In genomic region chr2:37196320-37197195, GRCh38 we compare ENCODE assay signal across 8 cellular contexts. TPM values are rescaled to one million over a fixed set of nuclear protein-coding genes. Genes with fewer than 3 reads are reported as not detected.
A peak's percentile ranks its signal among the peaks of the same experiment; 100 is the strongest.
DNase-seq lines count a peak whose midpoint lies in the region; ATAC-seq, FAIRE-seq and TF ChIP-seq lines count a peak whose summit lies in the region.

Gene CEBPZOS (plus strand): TSS chr2:37196496. CDS start chr2:37199705, 3,209 bp downstream.

- no peaks in the 10 kb centered on the region for H3K9me3 Mint-ChIP-seq in WTC11

- peaks cover 35% of the 10 kb centered on the region for H3K36me3 Mint-ChIP-seq in WTC11

- CTCF ChIA-PET in WTC11 (lab: Charles Lee), result interaction anchor here (0.8 kb wide), 1 partner anchor 29 kb away, joined by 3 read pairs; no protein-coding TSS in a partner anchor

- ATAC-seq in GM18909 (IDR thresholded peaks at IDR 0.05; ENCODE audit: poor library complexity, unreplicated experiment) (peak; percentile 84), HG03175 (IDR thresholded peaks at IDR 0.05; ENCODE audit: unreplicated experiment) (peak; percentile 80), WTC11 (peak; percentile 60)

- H3K4me3 Mint-ChIP-seq in WTC11, result peak within 1 kb of the TSS; percentile 95

- peak within 1 kb of the TSS; percentile 96 for H3K27ac Mint-ChIP-seq in WTC11

- H3K4me1 Mint-ChIP-seq in WTC11, result peaks cover 59% of the 10 kb centered on the region

- POLR2A ChIA-PET in WTC11 (lab: Charles Lee), result interaction anchor here (1.6 kb wide), 1 partner anchor 35 kb away, joined by 5 read pairs; the partner anchor contains the start of genes CEBPZ and NDUFAF7

- TF ChIP-seq CTCF in WTC11 (IDR thresholded peaks at IDR 0.05) (no peak), bronchial epithelial cell (IDR thresholded peaks at IDR 0.05; ENCODE audit: insufficient read depth, low read length, severe bottlenecking) (no peak)

- no peak for FAIRE-seq in bronchial epithelial cell (lab: Jason Lieb, UNC)

- peaks cover 2% of the 10 kb centered on the region; the same call in 1 of the 2 replicates for H3K27me3 Mint-ChIP-seq in WTC11 (ENCODE audit: low read depth)

- peaks cover 2% of the 10 kb centered on the region for H3K36me3 ChIP-seq in bronchial epithelial cell (ENCODE audit: control insufficient read depth, insufficient read depth, low read length)

- H3K27me3 ChIP-seq in bronchial epithelial cell (ENCODE audit: control insufficient read depth, insufficient read depth, low read length), result no peaks in the 10 kb centered on the region

- peak; percentile 88 for DNase-seq in AG08395 (ENCODE audit: low spot score)
- DNase-seq in NCI-H226, result peak; percentile 43
- peak; percentile 83 for DNase-seq in WTC11 (ENCODE audit: low spot score)
- DNase-seq in bronchial epithelial cell (ENCODE audit: low read depth), result peak; percentile 71
- DNase-seq in iris pigment epithelial cell (ENCODE audit: low read depth), result peak; percentile 68
- peak; percentile 82 to 83 for DNase-seq in stimulated activated CD4-positive, alpha-beta T cell treated with anti-CD3 and anti-CD28 coated beads, Interleukin-15, amount 100 ng/mL, for 48 hours (ENCODE audit: low read depth in 2 of 2)

- peak within 1 kb of the TSS; percentile 68 for H3K4me3 ChIP-seq in bronchial epithelial cell (ENCODE audit: low read depth, low read length)

TF ChIP-seq in WTC11, 78 proteins besides CTCF, POLR2A, EP300 and RAD21 (continues in another document):
- TF ChIP-seq, protein P1, sequence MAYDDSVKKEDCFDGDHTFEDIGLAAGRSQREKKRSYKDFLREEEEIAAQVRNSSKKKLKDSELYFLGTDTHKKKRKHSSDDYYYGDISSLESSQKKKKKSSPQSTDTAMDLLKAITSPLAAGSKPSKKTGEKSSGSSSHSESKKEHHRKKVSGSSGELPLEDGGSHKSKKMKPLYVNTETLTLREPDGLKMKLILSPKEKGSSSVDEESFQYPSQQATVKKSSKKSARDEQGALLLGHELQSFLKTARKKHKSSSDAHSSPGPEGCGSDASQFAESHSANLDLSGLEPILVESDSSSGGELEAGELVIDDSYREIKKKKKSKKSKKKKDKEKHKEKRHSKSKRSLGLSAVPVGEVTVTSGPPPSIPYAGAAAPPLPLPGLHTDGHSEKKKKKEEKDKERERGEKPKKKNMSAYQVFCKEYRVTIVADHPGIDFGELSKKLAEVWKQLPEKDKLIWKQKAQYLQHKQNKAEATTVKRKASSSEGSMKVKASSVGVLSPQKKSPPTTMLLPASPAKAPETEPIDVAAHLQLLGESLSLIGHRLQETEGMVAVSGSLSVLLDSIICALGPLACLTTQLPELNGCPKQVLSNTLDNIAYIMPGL (CRISPR knock-in tag; IDR thresholded peaks at IDR 0.05), result 0 out of 2 replicates have a peak, but pooled peaks have one; percentile 18
- peak; percentile 68; the same call in 1 of the 2 replicates for TF ChIP-seq MYBL2 (CRISPR knock-in tag; IDR thresholded peaks at IDR 0.05)
- TF ChIP-seq, protein P2, sequence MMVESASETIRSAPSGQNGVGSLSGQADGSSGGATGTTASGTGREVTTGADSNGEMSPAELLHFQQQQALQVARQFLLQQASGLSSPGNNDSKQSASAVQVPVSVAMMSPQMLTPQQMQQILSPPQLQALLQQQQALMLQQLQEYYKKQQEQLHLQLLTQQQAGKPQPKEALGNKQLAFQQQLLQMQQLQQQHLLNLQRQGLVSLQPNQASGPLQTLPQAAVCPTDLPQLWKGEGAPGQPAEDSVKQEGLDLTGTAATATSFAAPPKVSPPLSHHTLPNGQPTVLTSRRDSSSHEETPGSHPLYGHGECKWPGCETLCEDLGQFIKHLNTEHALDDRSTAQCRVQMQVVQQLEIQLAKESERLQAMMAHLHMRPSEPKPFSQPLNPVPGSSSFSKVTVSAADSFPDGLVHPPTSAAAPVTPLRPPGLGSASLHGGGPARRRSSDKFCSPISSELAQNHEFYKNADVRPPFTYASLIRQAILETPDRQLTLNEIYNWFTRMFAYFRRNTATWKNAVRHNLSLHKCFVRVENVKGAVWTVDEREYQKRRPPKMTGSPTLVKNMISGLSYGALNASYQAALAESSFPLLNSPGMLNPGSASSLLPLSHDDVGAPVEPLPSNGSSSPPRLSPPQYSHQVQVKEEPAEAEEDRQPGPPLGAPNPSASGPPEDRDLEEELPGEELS (CRISPR knock-in tag; IDR thresholded peaks at IDR 0.05), result 0 out of 2 replicates have a peak, but pooled peaks have one; percentile 69
- TF ChIP-seq HMGA2 (CRISPR knock-in tag; IDR thresholded peaks at IDR 0.05), result no peak
- peak; percentile 61 for TF ChIP-seq GABPB1 (CRISPR knock-in tag; IDR thresholded peaks at IDR 0.05)
- TF ChIP-seq ZBTB43 (CRISPR knock-in tag; IDR thresholded peaks at IDR 0.05), result no peak
- 0 out of 2 replicates have a peak, but pooled peaks have one; percentile 19 for TF ChIP-seq ETV6 (CRISPR knock-in tag; IDR thresholded peaks at IDR 0.05)
- TF ChIP-seq RORB (CRISPR knock-in tag; IDR thresholded peaks at IDR 0.05), result no peak
- TF ChIP-seq SP1 (CRISPR knock-in tag; conservative IDR thresholded peaks at IDR 0.05), result peak; percentile 54; the same call in 1 of the 2 replicates
- TF ChIP-seq USF1 (CRISPR knock-in tag; IDR thresholded peaks at IDR 0.05), result peak; percentile 60
- peak; percentile 87 for TF ChIP-seq TEAD1 (CRISPR knock-in tag; IDR thresholded peaks at IDR 0.05)
- TF ChIP-seq, protein P3, sequence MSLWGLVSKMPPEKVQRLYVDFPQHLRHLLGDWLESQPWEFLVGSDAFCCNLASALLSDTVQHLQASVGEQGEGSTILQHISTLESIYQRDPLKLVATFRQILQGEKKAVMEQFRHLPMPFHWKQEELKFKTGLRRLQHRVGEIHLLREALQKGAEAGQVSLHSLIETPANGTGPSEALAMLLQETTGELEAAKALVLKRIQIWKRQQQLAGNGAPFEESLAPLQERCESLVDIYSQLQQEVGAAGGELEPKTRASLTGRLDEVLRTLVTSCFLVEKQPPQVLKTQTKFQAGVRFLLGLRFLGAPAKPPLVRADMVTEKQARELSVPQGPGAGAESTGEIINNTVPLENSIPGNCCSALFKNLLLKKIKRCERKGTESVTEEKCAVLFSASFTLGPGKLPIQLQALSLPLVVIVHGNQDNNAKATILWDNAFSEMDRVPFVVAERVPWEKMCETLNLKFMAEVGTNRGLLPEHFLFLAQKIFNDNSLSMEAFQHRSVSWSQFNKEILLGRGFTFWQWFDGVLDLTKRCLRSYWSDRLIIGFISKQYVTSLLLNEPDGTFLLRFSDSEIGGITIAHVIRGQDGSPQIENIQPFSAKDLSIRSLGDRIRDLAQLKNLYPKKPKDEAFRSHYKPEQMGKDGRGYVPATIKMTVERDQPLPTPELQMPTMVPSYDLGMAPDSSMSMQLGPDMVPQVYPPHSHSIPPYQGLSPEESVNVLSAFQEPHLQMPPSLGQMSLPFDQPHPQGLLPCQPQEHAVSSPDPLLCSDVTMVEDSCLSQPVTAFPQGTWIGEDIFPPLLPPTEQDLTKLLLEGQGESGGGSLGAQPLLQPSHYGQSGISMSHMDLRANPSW (CRISPR knock-in tag; conservative IDR thresholded peaks at IDR 0.05; ENCODE audit: low read depth), result no peak
- TF ChIP-seq FOXK1 (CRISPR knock-in tag; IDR thresholded peaks at IDR 0.05), result peak; percentile 58; the same call in 1 of the 2 replicates
- TF ChIP-seq ESRRA (CRISPR knock-in tag; IDR thresholded peaks at IDR 0.05; ENCODE audit: borderline replicate concordance), result no peak
- TF ChIP-seq FOXP1 (CRISPR knock-in tag; IDR thresholded peaks at IDR 0.05; ENCODE audit: borderline replicate concordance), result peak; percentile 58; the same call in 1 of the 2 replicates
- 0 out of 2 replicates have a peak, but pooled peaks have one; percentile 70 for TF ChIP-seq PREB (CRISPR knock-in tag; IDR thresholded peaks at IDR 0.05; ENCODE audit: borderline replicate concordance)
- TF ChIP-seq ZNF423 (CRISPR knock-in tag; IDR thresholded peaks at IDR 0.05), result no peak
- TF ChIP-seq NR1H2 (CRISPR knock-in tag; IDR thresholded peaks at IDR 0.05), result no peak
- TF ChIP-seq IRF1 (CRISPR knock-in tag; IDR thresholded peaks at IDR 0.05), result peak; percentile 60; the same call in 1 of the 2 replicates

RNA-seq across cellular contexts. Expression of gene CEBPZOS, which starts in this region (rescaled TPM):
- total RNA-seq in WTC11 (2021) (123 to 136 TPM (median 129 TPM) in 3 replicates), bronchial epithelial cell (7.6 and 16.3 TPM in 2 replicates)

Comparison
In these comparisons a context has a peak if more than half of its experiments do, and no peak if none do; other contexts are left out.
1. Peak in every context shown above with its lines: DNase-seq, ATAC-seq and H3K4me3 ChIP-seq.